ENCODE assay signal across 34 cellular contexts in genomic region chr7:104534149-104534548, GRCh38.
"Had no signal": no experiment of that assay in that cellular context is flagged by ENCODE, and none has a peak within 500 bp of the region (broad histone marks: within the 10 kb centered on the region; RNA-seq: fewer than 3 reads in every experiment).

No MANE protein-coding gene starts in this region.

- H3K4me1 ChIP-seq: adrenal gland, ascending aorta, body of pancreas, breast epithelium had no signal

- H3K27ac ChIP-seq: adrenal gland, ascending aorta, body of pancreas, brain microvascular endothelial cell, breast epithelium, cardiac muscle cell had no signal

- ATAC-seq: activated naive CD4-positive, alpha-beta T cell treated with anti-CD3 and anti-CD28 coated beads, Interleukin-2, amount 50 U/mL, for 72 hours; activated naive CD8-positive, alpha-beta T cell treated with anti-CD3 and anti-CD28 coated beads, Interleukin-2, amount 50 U/mL, for 24 hours; activated T-cell treated with anti-CD3 and anti-CD28 coated beads, Interleukin-2, amount 50 U/mL, for 4 hours; activated T-cell treated with anti-CD3 and anti-CD28 coated beads, Interleukin-2, amount 50 U/mL, for 72 hours; activated T-helper 17 cell treated with anti-CD3 and anti-CD28 coated beads, Interleukin-2, amount 50 U/mL, for 72 hours; body of pancreas had no signal

- H3K4me3 ChIP-seq: adrenal gland, ascending aorta, body of pancreas, breast epithelium, cardiac muscle cell had no signal

- H3K9me3 ChIP-seq: adrenal gland, ascending aorta, body of pancreas, breast epithelium had no signal

- H3K27me3 ChIP-seq: adrenal gland, ascending aorta, body of pancreas, brain microvascular endothelial cell, cardiac muscle cell had no signal

- H3K36me3 ChIP-seq: adrenal gland, ascending aorta, brain microvascular endothelial cell, breast epithelium, cardiac muscle cell had no signal

- FAIRE-seq: astrocyte, bronchial epithelial cell had no signal

- DNase-seq: activated effector memory CD4-positive, alpha-beta T cell treated with anti-CD3 and anti-CD28 coated beads, Interleukin-2, amount 50 U/mL, for 16 hours; activated effector memory CD4-positive, alpha-beta T cell treated with Interleukin-2 at 50 U/mL for 16 hours; activated gamma-delta T cell; activated gamma-delta T cell treated with Interleukin-2 at 50 U/mL for 16 hours; activated naive CD4-positive, alpha-beta T cell; activated naive CD4-positive, alpha-beta T cell treated with anti-CD3 and anti-CD28 coated beads for 36 hours; activated naive CD4-positive, alpha-beta T cell treated with anti-CD3 and anti-CD28 coated beads, Interleukin-2, amount 10 ng/mL, durations not matched to agents 7 days and 5 days; activated naive CD4-positive, alpha-beta T cell treated with anti-CD3 and anti-CD28 coated beads, Interleukin-2, amount 50 U/mL, for 16 hours; activated naive CD4-positive, alpha-beta T cell treated with Interleukin-2 at 50 U/mL for 16 hours; activated naive CD8-positive, alpha-beta T cell treated with anti-CD3 and anti-CD28 coated beads for 36 hours; activated naive CD8-positive, alpha-beta T cell treated with anti-CD3 and anti-CD28 coated beads, Interleukin-2, amount 10 ng/mL, durations not matched to agents 7 days and 5 days; activated naive CD8-positive, alpha-beta T cell treated with anti-CD3 and anti-CD28 coated beads, Interleukin-2, amount 50 U/mL, for 24 hours; activated T-cell treated with anti-CD3 and anti-CD28 coated beads, Interleukin-2, amount 50 U/mL, for 1 hour; activated T-cell treated with anti-CD3 and anti-CD28 coated beads, Interleukin-2, amount 50 U/mL, for 24 hours; activated T-cell treated with anti-CD3 and anti-CD28 coated beads, Interleukin-2, amount 50 U/mL, for 4 hours; activated T-cell treated with anti-CD3 and anti-CD28 coated beads, Interleukin-2, amount 50 U/mL, for 48 hours; activated T-cell treated with anti-CD3 and anti-CD28 coated beads, Interleukin-2, amount 50 U/mL, for 72 hours; adrenal gland; amniotic stem cell; amygdala; anterior cingulate cortex; aorta; body of pancreas; brain microvascular endothelial cell; caudate nucleus; central memory CD4-positive, alpha-beta T cell; cerebellar nuclear complex had no signal
